ENCODE assay signal across 1 cellular context in genomic region chr11:113664069-113664980, GRCh38.
A peak's percentile ranks its signal among the peaks of the same experiment; 100 is the strongest.
TF ChIP-seq lines count a peak whose summit lies in the region.

No MANE protein-coding gene starts in this region.

TF ChIP-seq in HEK293, 187 proteins besides CTCF, POLR2A, EP300 and RAD21 (continued from another document and continues in another):
- TF ChIP-seq ZNF518A (tag by site-specific recombination; conservative IDR thresholded peaks at IDR 0.05; ENCODE audit: low read depth) = 0 out of 2 replicates have a peak, but pooled peaks have one; percentile 22
- TF ChIP-seq KLF1 (tag by site-specific recombination; IDR thresholded peaks at IDR 0.05) = no peak
- no peak for TF ChIP-seq ZSCAN16 (tag by site-specific recombination; IDR thresholded peaks at IDR 0.05)
- no peak for TF ChIP-seq ZNF830 (tag by site-specific recombination; IDR thresholded peaks at IDR 0.05; ENCODE audit: low read depth)
- TF ChIP-seq SP2 (tag by site-specific recombination; IDR thresholded peaks at IDR 0.05) = no peak
- no peak for TF ChIP-seq ZNF777 (tag by site-specific recombination; IDR thresholded peaks at IDR 0.05; ENCODE audit: borderline replicate concordance)
- no peak; the same call in 1 of the 2 replicates for TF ChIP-seq ZNF561 (tag by site-specific recombination; IDR thresholded peaks at IDR 0.05; ENCODE audit: borderline replicate concordance)
- TF ChIP-seq ZBTB7A (tag by site-specific recombination; IDR thresholded peaks at IDR 0.05; ENCODE audit: low read depth) = no peak
- no peak for TF ChIP-seq ZNF510 (tag by site-specific recombination; IDR thresholded peaks at IDR 0.05; ENCODE audit: insufficient replicate concordance)
- no peak for TF ChIP-seq ZNF266 (tag by site-specific recombination; IDR thresholded peaks at IDR 0.05; ENCODE audit: low read depth)
- TF ChIP-seq ZBTB21 (tag by site-specific recombination; IDR thresholded peaks at IDR 0.05) = peak; percentile 31
- no peak for TF ChIP-seq MEIS1 (CRISPR knock-in tag; IDR thresholded peaks at IDR 0.05; ENCODE audit: borderline replicate concordance)
- TF ChIP-seq ZNF423 (tag by site-specific recombination; IDR thresholded peaks at IDR 0.05) = no peak
- TF ChIP-seq ZBTB10 (tag by site-specific recombination; IDR thresholded peaks at IDR 0.05) = no peak
- TF ChIP-seq ZSCAN23 (tag by site-specific recombination; IDR thresholded peaks at IDR 0.05) = no peak
- TF ChIP-seq ZNF169 (tag by site-specific recombination; IDR thresholded peaks at IDR 0.05) = no peak
- no peak for TF ChIP-seq ZNF138 (tag by site-specific recombination; IDR thresholded peaks at IDR 0.05; ENCODE audit: borderline replicate concordance)
- 0 out of 2 replicates have a peak, but pooled peaks have one; percentile 14 for TF ChIP-seq ZNF558 (tag by site-specific recombination; IDR thresholded peaks at IDR 0.05)
- TF ChIP-seq, protein P1, sequence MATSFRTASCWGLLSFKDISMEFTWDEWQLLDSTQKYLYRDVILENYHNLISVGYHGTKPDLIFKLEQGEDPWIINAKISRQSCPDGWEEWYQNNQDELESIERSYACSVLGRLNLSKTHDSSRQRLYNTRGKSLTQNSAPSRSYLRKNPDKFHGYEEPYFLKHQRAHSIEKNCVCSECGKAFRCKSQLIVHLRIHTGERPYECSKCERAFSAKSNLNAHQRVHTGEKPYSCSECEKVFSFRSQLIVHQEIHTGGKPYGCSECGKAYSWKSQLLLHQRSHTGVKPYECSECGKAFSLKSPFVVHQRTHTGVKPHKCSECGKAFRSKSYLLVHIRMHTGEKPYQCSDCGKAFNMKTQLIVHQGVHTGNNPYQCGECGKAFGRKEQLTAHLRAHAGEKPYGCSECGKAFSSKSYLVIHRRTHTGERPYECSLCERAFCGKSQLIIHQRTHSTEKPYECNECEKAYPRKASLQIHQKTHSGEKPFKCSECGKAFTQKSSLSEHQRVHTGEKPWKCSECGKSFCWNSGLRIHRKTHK (tag by site-specific recombination; IDR thresholded peaks at IDR 0.05) = no peak
- TF ChIP-seq ZIC2 (tag by site-specific recombination; IDR thresholded peaks at IDR 0.05) = 0 out of 2 replicates have a peak, but pooled peaks have one; percentile 12
- TF ChIP-seq ZNF660 (tag by site-specific recombination; IDR thresholded peaks at IDR 0.05) = no peak
- TF ChIP-seq ZNF398 (tag by site-specific recombination; IDR thresholded peaks at IDR 0.05) = no peak; the same call in 1 of the 2 replicates
- TF ChIP-seq ZNF768 (tag by site-specific recombination; IDR thresholded peaks at IDR 0.05) = no peak
- peak; percentile 46; the same call in 1 of the 2 replicates for TF ChIP-seq ZNF843 (tag by site-specific recombination; IDR thresholded peaks at IDR 0.05)
- no peak for TF ChIP-seq ZNF521 (tag by site-specific recombination; IDR thresholded peaks at IDR 0.05)
- no peak for TF ChIP-seq ZNF837 (tag by site-specific recombination; IDR thresholded peaks at IDR 0.05)
- no peak for TF ChIP-seq ZNF214 (tag by site-specific recombination; IDR thresholded peaks at IDR 0.05; ENCODE audit: borderline replicate concordance)
- TF ChIP-seq AEBP2 (tag by site-specific recombination; IDR thresholded peaks at IDR 0.05; ENCODE audit: borderline replicate concordance) = no peak
- TF ChIP-seq ZNF571 (tag by site-specific recombination; IDR thresholded peaks at IDR 0.05) = no peak
- TF ChIP-seq ZNF23 (tag by site-specific recombination; IDR thresholded peaks at IDR 0.05; ENCODE audit: borderline replicate concordance) = no peak
- peak; percentile 66; the same call in 1 of the 2 replicates for TF ChIP-seq BCL11A (tag by site-specific recombination; IDR thresholded peaks at IDR 0.05; ENCODE audit: low read depth)
- TF ChIP-seq ZNF311 (tag by site-specific recombination; IDR thresholded peaks at IDR 0.05; ENCODE audit: borderline replicate concordance) = no peak
- TF ChIP-seq ZNF596 (tag by site-specific recombination; IDR thresholded peaks at IDR 0.05) = no peak
- TF ChIP-seq ZNF211 (tag by site-specific recombination; IDR thresholded peaks at IDR 0.05; ENCODE audit: low read depth) = no peak
- no peak for TF ChIP-seq ZNF707 (tag by site-specific recombination; IDR thresholded peaks at IDR 0.05)
- no peak for TF ChIP-seq ZNF274 (IDR thresholded peaks at IDR 0.05; ENCODE audit: low read length)
- TF ChIP-seq ZNF274 (tag by site-specific recombination; IDR thresholded peaks at IDR 0.05; ENCODE audit: borderline replicate concordance) = no peak
- no peak for TF ChIP-seq ZNF610 (tag by site-specific recombination; IDR thresholded peaks at IDR 0.05; ENCODE audit: borderline replicate concordance)
- no peak for TF ChIP-seq ZNF394 (tag by site-specific recombination; IDR thresholded peaks at IDR 0.05; ENCODE audit: borderline replicate concordance)
- no peak for TF ChIP-seq ZNF223 (tag by site-specific recombination; IDR thresholded peaks at IDR 0.05)
- no peak for TF ChIP-seq KLF7 (tag by site-specific recombination; IDR thresholded peaks at IDR 0.05; ENCODE audit: borderline replicate concordance)
- TF ChIP-seq ZNF354C (tag by site-specific recombination; IDR thresholded peaks at IDR 0.05; ENCODE audit: borderline replicate concordance, low read depth) = no peak
- no peak for TF ChIP-seq GLI4 (tag by site-specific recombination; IDR thresholded peaks at IDR 0.05)
- peak; percentile 46 for TF ChIP-seq ZXDB (tag by site-specific recombination; IDR thresholded peaks at IDR 0.05)
- peak; percentile 92 for TF ChIP-seq SCRT2 (tag by site-specific recombination; IDR thresholded peaks at IDR 0.05)
- TF ChIP-seq, protein P2, sequence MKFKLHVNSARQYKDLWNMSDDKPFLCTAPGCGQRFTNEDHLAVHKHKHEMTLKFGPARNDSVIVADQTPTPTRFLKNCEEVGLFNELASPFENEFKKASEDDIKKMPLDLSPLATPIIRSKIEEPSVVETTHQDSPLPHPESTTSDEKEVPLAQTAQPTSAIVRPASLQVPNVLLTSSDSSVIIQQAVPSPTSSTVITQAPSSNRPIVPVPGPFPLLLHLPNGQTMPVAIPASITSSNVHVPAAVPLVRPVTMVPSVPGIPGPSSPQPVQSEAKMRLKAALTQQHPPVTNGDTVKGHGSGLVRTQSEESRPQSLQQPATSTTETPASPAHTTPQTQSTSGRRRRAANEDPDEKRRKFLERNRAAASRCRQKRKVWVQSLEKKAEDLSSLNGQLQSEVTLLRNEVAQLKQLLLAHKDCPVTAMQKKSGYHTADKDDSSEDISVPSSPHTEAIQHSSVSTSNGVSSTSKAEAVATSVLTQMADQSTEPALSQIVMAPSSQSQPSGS (tag by site-specific recombination; IDR thresholded peaks at IDR 0.05; ENCODE audit: low read depth) = peak; percentile 51
- TF ChIP-seq ZNF529 (tag by site-specific recombination; IDR thresholded peaks at IDR 0.05; ENCODE audit: insufficient replicate concordance) = no peak
- TF ChIP-seq TCF7L2 (IDR thresholded peaks at IDR 0.05; ENCODE audit: borderline replicate concordance, low read depth, low read length) = peak; percentile 84
- TF ChIP-seq ZNF785 (tag by site-specific recombination; IDR thresholded peaks at IDR 0.05) = no peak
- no peak for TF ChIP-seq ZNF645 (tag by site-specific recombination; IDR thresholded peaks at IDR 0.05)
- TF ChIP-seq, protein P3, sequence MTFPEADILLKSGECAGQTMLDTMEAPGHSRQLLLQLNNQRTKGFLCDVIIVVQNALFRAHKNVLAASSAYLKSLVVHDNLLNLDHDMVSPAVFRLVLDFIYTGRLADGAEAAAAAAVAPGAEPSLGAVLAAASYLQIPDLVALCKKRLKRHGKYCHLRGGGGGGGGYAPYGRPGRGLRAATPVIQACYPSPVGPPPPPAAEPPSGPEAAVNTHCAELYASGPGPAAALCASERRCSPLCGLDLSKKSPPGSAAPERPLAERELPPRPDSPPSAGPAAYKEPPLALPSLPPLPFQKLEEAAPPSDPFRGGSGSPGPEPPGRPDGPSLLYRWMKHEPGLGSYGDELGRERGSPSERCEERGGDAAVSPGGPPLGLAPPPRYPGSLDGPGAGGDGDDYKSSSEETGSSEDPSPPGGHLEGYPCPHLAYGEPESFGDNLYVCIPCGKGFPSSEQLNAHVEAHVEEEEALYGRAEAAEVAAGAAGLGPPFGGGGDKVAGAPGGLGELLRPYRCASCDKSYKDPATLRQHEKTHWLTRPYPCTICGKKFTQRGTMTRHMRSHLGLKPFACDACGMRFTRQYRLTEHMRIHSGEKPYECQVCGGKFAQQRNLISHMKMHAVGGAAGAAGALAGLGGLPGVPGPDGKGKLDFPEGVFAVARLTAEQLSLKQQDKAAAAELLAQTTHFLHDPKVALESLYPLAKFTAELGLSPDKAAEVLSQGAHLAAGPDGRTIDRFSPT (tag by site-specific recombination; IDR thresholded peaks at IDR 0.05) = no peak
- TF ChIP-seq ZNF133 (tag by site-specific recombination; IDR thresholded peaks at IDR 0.05) = no peak
